23 cellular contexts compared by ENCODE assay signal in genomic region chr10:22740180-22740579, GRCh38. TPM values are rescaled to one million over a fixed set of nuclear protein-coding genes. Genes with fewer than 3 reads are reported as not detected.
DNase-seq lines count a peak whose midpoint lies in the region; ATAC-seq and TF ChIP-seq lines count a peak whose summit lies in the region.
"Had no signal": no experiment of that assay in that cellular context is flagged by ENCODE, and none has a peak within 500 bp of the region (broad histone marks: within the 10 kb centered on the region; RNA-seq: fewer than 3 reads in every experiment).

No MANE protein-coding gene starts in this region.

- no peak overlapping the region for H3K4me2 ChIP-seq in HCT116 (ENCODE audit: low read length)
- no peak overlapping the region for H3K4me2 ChIP-seq in fibroblast of lung (ENCODE audit: extremely low read depth, insufficient read depth, low read length)
- H3K4me2 ChIP-seq: smooth muscle cell had no signal

- H3K4me3 ChIP-seq in HCT116 (replicated peaks in 1 of 2; ENCODE audit: low read depth in 1 of 2, low read length in 2 of 2) (no peak overlapping the region), fibroblast of lung (replicated peaks in 1 of 4; ENCODE audit: control extremely low read depth in 1 of 4, insufficient read depth in 1 of 4, low read depth in 3 of 4, low read length in 4 of 4) (no peak overlapping the region), skeletal muscle cell (ENCODE audit: low read depth, low read length) (no peak overlapping the region)
- H3K4me3 ChIP-seq: gastroesophageal sphincter, MG63, smooth muscle cell, transverse colon had no signal

- intact Hi-C loops in HCT116 (cut with micrococcal nuclease): no loop called here

- in situ Hi-C loops in ACHN (cut with HindIII; ENCODE audit: low pct_ligation_motif_present, low pct_unique_long_range_greater_than_20kb, low sequenced_read_pairs): no loop called here

- POLR2A ChIA-PET in HCT116 (lab: Charles Lee): no interaction called here

- H3K79me2 ChIP-seq in HCT116 (ENCODE audit: insufficient read depth, low read length): no peaks in the 10 kb centered on the region
- no peaks in the 10 kb centered on the region for H3K79me2 ChIP-seq in fibroblast of lung (ENCODE audit: control insufficient read depth, insufficient read depth, low read length)

- BruUV-seq in HCT116 (replicated peaks; lab: Mats Ljungman, UMichigan): no TSS peak

- CTCF ChIA-PET in HCT116 (lab: Charles Lee): no interaction called here

- no peak for DNase-seq in HCT116 (ENCODE audit: low read depth, low spot score)
- peak; percentile 80 for DNase-seq in RPMI7951 (ENCODE audit: low read depth)
- DNase-seq in fibroblast of lung (ENCODE audit: low read depth in 2 of 2): peak; percentile 63 to 76
- peak; percentile 3 for DNase-seq in skeletal muscle cell (ENCODE audit: low read depth)
- DNase-seq in omental fat pad (ENCODE audit: low spot score): no peak
- no peak for DNase-seq in ACHN
- DNase-seq in superior temporal gyrus (ENCODE audit: extremely low spot score): no peak
- DNase-seq: activated CD4-positive, alpha-beta T cell treated with anti-CD3 and anti-CD28 coated beads, Interleukin-2, amount 10 ng/mL, durations not matched to agents 7 days and 5 days; activated naive CD8-positive, alpha-beta T cell treated with anti-CD3 and anti-CD28 coated beads for 36 hours; COR-L47; cortex of kidney; MG63; NCI-H1694; NCI-H2227 treated with DMSO at 0.1 percent for 48 hours; posterior cingulate gyrus; SIG-M5; stimulated activated CD4-positive, alpha-beta T cell treated with anti-CD3 and anti-CD28 coated beads, Interleukin-2, amount 100 ng/mL, for 48 hours; stimulated activated naive CD8-positive, alpha-beta T cell treated with anti-CD3 and anti-CD28 coated beads, Interleukin-15, Interleukin-2, amounts not matched to agents 100 U/mL and 50 U/mL, for 24 hours; T-helper 1 cell; transverse colon had no signal

- H4K20me1 ChIP-seq in HCT116 (ENCODE audit: insufficient read depth): no peaks in the 10 kb centered on the region
- H4K20me1 ChIP-seq in fibroblast of lung (ENCODE audit: control insufficient read depth, extremely low read depth, insufficient read depth, low read length): no peaks in the 10 kb centered on the region

- ATAC-seq in HCT116 (0 out of 2 replicates have a peak, but pooled peaks have one; percentile 36), omental fat pad (ENCODE audit: low FRiP score) (no peak)
- ATAC-seq: gastroesophageal sphincter; natural killer cell treated with Interleukin-12 subunit alpha and Interleukin-12 subunit beta and Interleukin-15 and Interleukin-18, amount 100 ng/mL, for 72 hours; stimulated activated naive CD8-positive, alpha-beta T cell treated with anti-CD3 and anti-CD28 coated beads, Interleukin-15, Interleukin-2, amounts not matched to agents 100 U/mL and 50 U/mL, for 24 hours had no signal

- RAD21 ChIA-PET in HCT116 (lab: Charles Lee; ENCODE audit: low non-redundant PET in 1 of 2, low total read pairs in 2 of 2, uncharacterized antibody in 2 of 2, unreplicated experiment in 2 of 2): no interaction called here

- no peak for TF ChIP-seq CTCF in HCT116 (IDR thresholded peaks at IDR 0.05 in 2 of 3, conservative IDR thresholded peaks at IDR 0.05 in 1 of 3; ENCODE audit: borderline replicate concordance in 1 of 3, insufficient read depth in 1 of 3, low read depth in 2 of 3, low read length in 2 of 3)
- no peak for TF ChIP-seq CTCF in fibroblast of lung (conservative IDR thresholded peaks at IDR 0.05 in 1 of 2, IDR thresholded peaks at IDR 0.05 in 1 of 2; ENCODE audit: low read depth in 1 of 2, low read length in 2 of 2)
- TF ChIP-seq CTCF in omental fat pad (IDR thresholded peaks at IDR 0.05): no peak

- H3K4me1 ChIP-seq in HCT116 (ENCODE audit: control insufficient read depth in 1 of 2, insufficient read depth in 2 of 2, low read length in 2 of 2) (peaks cover 0 to 33% of the 10 kb centered on the region in 2 experiments; a peak in 3 of 4 replicates), fibroblast of lung (ENCODE audit: control insufficient read depth, extremely low read depth, insufficient read depth, low read length) (no peaks in the 10 kb centered on the region)
- H3K4me1 ChIP-seq: gastroesophageal sphincter, transverse colon had no signal

- no peak for TF ChIP-seq RAD21 in HCT116 (IDR thresholded peaks at IDR 0.05; ENCODE audit: low read depth)

- no peak overlapping the region for H3K9ac ChIP-seq in HCT116 (ENCODE audit: low read length)
- no peak overlapping the region for H3K9ac ChIP-seq in fibroblast of lung (ENCODE audit: insufficient read depth, low read length)

- H3K27ac ChIP-seq in HCT116 (ENCODE audit: low read depth, low read length) (no peak overlapping the region), fibroblast of lung (ENCODE audit: insufficient read depth, low read length) (no peak overlapping the region)
- H3K27ac ChIP-seq: gastroesophageal sphincter, transverse colon had no signal

- no peaks in the 10 kb centered on the region; a peak in 1 of 4 replicates for H3K36me3 ChIP-seq in HCT116 (ENCODE audit: control insufficient read depth in 1 of 2, insufficient read depth in 2 of 2, low read length in 2 of 2)
- H3K36me3 ChIP-seq in fibroblast of lung (ENCODE audit: control insufficient read depth, insufficient read depth, low read length): no peaks in the 10 kb centered on the region
- H3K36me3 ChIP-seq: gastroesophageal sphincter, MG63, transverse colon had no signal

- no peaks in the 10 kb centered on the region for H3K9me2 ChIP-seq in HCT116 (ENCODE audit: insufficient read depth)

- no peak for TF ChIP-seq POLR2A in HCT116 (IDR thresholded peaks at IDR 0.05; ENCODE audit: borderline replicate concordance, extremely low read depth, insufficient read depth, insufficient read length)

- H3K9me3 ChIP-seq in HCT116 (ENCODE audit: control insufficient read depth in 1 of 2, insufficient read depth in 1 of 2, low read depth in 1 of 2, low read length in 2 of 2) (no peaks in the 10 kb centered on the region), fibroblast of lung (ENCODE audit: control insufficient read depth, insufficient read depth, low read depth, low read length) (no peaks in the 10 kb centered on the region)
- H3K9me3 ChIP-seq: gastroesophageal sphincter, transverse colon had no signal

- H3K27me3 ChIP-seq in HCT116 (ENCODE audit: insufficient read depth, low read length) (no peaks in the 10 kb centered on the region), fibroblast of lung (ENCODE audit: control insufficient read depth, insufficient read depth, low read length) (no peaks in the 10 kb centered on the region)
- H3K27me3 ChIP-seq: gastroesophageal sphincter, MG63, transverse colon had no signal

- H2AFZ ChIP-seq in HCT116 (ENCODE audit: low read depth, low read length, poor library complexity, severe bottlenecking): no peak overlapping the region
- no peak overlapping the region for H2AFZ ChIP-seq in fibroblast of lung (ENCODE audit: low read length)

TF ChIP-seq in HCT116, 20 proteins besides CTCF, POLR2A, EP300 and RAD21:
- no peak for TF ChIP-seq EZH2phosphoT487 (IDR thresholded peaks at IDR 0.05; ENCODE audit: borderline replicate concordance)
- TF ChIP-seq CBX3 (IDR thresholded peaks at IDR 0.05; ENCODE audit: low read depth): no peak
- no peak for TF ChIP-seq JUND (IDR thresholded peaks at IDR 0.05)
- TF ChIP-seq ELF1 (IDR thresholded peaks at IDR 0.05; ENCODE audit: borderline replicate concordance, low read depth): no peak
- TF ChIP-seq SP1 (IDR thresholded peaks at IDR 0.05; ENCODE audit: low read depth): no peak
- TF ChIP-seq MAX (IDR thresholded peaks at IDR 0.05): no peak
- no peak for TF ChIP-seq YY1 (IDR thresholded peaks at IDR 0.05; ENCODE audit: extremely low read depth, insufficient replicate concordance, low read depth, low read length)

RNA-seq across cellular contexts. Expression of gene PIP4K2A, which starts 25.8 kb away (rescaled TPM):
- total RNA-seq in HCT116 (2021; ENCODE audit: unreplicated experiment) (41.9 TPM), fibroblast of lung (37.5 and 40.0 TPM in 2 replicates), omental fat pad (10 to 100 TPM; 16.2 to 32.5 (median 30.4) TPM)
- polyA plus RNA-seq in HCT116 (2012): 19.1 and 20.2 TPM in 2 replicates
- total RNA-seq in RPMI7951 (2014; rRNA removed; shearing (Covaris generic)): 40.5 and 50.4 TPM in 2 replicates
- 28.5 and 30.2 TPM in 2 replicates for polyA plus RNA-seq in fibroblast of lung
- 26.2 and 32.8 TPM in 2 replicates for polyA plus RNA-seq in fibroblast of lung (2012)
- 13.2 and 22.3 TPM in 2 replicates for polyA minus RNA-seq in fibroblast of lung (ENCODE audit: low replicate concordance)

Comparison
In these comparisons a context has a peak if more than half of its experiments do, and no peak if none do; other contexts are left out.
1. DNase-seq: peak in RPMI7951 (single experiment), fibroblast of lung (2 of 2) and skeletal muscle cell (single experiment); none in HCT116 (single experiment), omental fat pad (single experiment), ACHN (single experiment) and superior temporal gyrus (single experiment).